ENCODE assay signal across 24 cellular contexts in genomic region chr19:16497837-16498236, GRCh38. TPM values are rescaled to one million over a fixed set of nuclear protein-coding genes. Genes with fewer than 3 reads are reported as not detected.
A peak's percentile ranks its signal among the peaks of the same experiment; 100 is the strongest.
DNase-seq lines count a peak whose midpoint lies in the region; ATAC-seq and TF ChIP-seq lines count a peak whose summit lies in the region.
"Had no signal": no experiment of that assay in that cellular context is flagged by ENCODE, and none has a peak within 500 bp of the region (broad histone marks: within the 10 kb centered on the region; RNA-seq: fewer than 3 reads in every experiment).

No MANE protein-coding gene starts in this region.

- H3K27me3 ChIP-seq in HCT116 (ENCODE audit: insufficient read depth, low read length) = no peaks in the 10 kb centered on the region
- H3K27me3 ChIP-seq: cardiac muscle cell, hepatocyte, upper lobe of right lung had no signal

- no peaks in the 10 kb centered on the region for H3K9me3 Mint-ChIP-seq in activated CD4-positive, alpha-beta T cell treated with anti-CD3 and anti-CD28 coated beads, Interleukin-2, amount 10 ng/mL, durations not matched to agents 24 days and 14 days
- H3K9me3 Mint-ChIP-seq in activated naive CD8-positive, alpha-beta T cell treated with anti-CD3 and anti-CD28 coated beads, Interleukin-2, amount 50 U/mL, for 24 hours = no peaks in the 10 kb centered on the region
- H3K9me3 Mint-ChIP-seq in nephron progenitor cell = no peaks in the 10 kb centered on the region

- H2AFZ ChIP-seq in HCT116 (ENCODE audit: low read depth, low read length, poor library complexity, severe bottlenecking) = no peak overlapping the region
- H2AFZ ChIP-seq: hepatocyte had no signal

- TF ChIP-seq CTCF in HCT116 (IDR thresholded peaks at IDR 0.05 in 2 of 3, conservative IDR thresholded peaks at IDR 0.05 in 1 of 3; ENCODE audit: borderline replicate concordance in 1 of 3, insufficient read depth in 1 of 3, low read depth in 2 of 3, low read length in 2 of 3) = no peak
- TF ChIP-seq CTCF in nephron progenitor cell (IDR thresholded peaks at IDR 0.05) = no peak

- BruUV-seq in HCT116 (replicated peaks; lab: Mats Ljungman, UMichigan) = no TSS peak

- no peaks in the 10 kb centered on the region for H3K9me2 ChIP-seq in HCT116 (ENCODE audit: insufficient read depth)

- peaks cover 9 to 32% of the 10 kb centered on the region in 2 experiments for H3K4me1 ChIP-seq in HCT116 (ENCODE audit: control insufficient read depth in 1 of 2, insufficient read depth in 2 of 2, low read length in 2 of 2)

- ATAC-seq in HCT116 (no peak), HG02970 (IDR thresholded peaks at IDR 0.05; ENCODE audit: low FRiP score, unreplicated experiment) (no peak)
- no peak for ATAC-seq in activated naive CD8-positive, alpha-beta T cell treated with anti-CD3 and anti-CD28 coated beads, Interleukin-2, amount 50 U/mL, for 24 hours
- ATAC-seq: A549, upper lobe of right lung had no signal

- H3K4me2 ChIP-seq in HCT116 (ENCODE audit: low read length) = peak overlapping the region; percentile 88

- TF ChIP-seq POLR2A in HCT116 (IDR thresholded peaks at IDR 0.05; ENCODE audit: borderline replicate concordance, extremely low read depth, insufficient read depth, insufficient read length) = no peak

- CTCF ChIA-PET in HCT116 (lab: Charles Lee) = no interaction called here

- no peaks in the 10 kb centered on the region for H3K9me3 ChIP-seq in HCT116 (ENCODE audit: control insufficient read depth in 1 of 2, insufficient read depth in 1 of 2, low read depth in 1 of 2, low read length in 2 of 2)
- H3K9me3 ChIP-seq: A549, upper lobe of right lung had no signal

- POLR2A ChIA-PET in HCT116 (lab: Charles Lee) = no interaction called here

- H3K36me3 Mint-ChIP-seq in activated CD4-positive, alpha-beta T cell treated with anti-CD3 and anti-CD28 coated beads, Interleukin-2, amount 10 ng/mL, durations not matched to agents 24 days and 14 days (ENCODE audit: low read depth) = peaks cover 2% of the 10 kb centered on the region
- peaks cover 6% of the 10 kb centered on the region for H3K36me3 Mint-ChIP-seq in activated naive CD8-positive, alpha-beta T cell treated with anti-CD3 and anti-CD28 coated beads, Interleukin-2, amount 50 U/mL, for 24 hours (ENCODE audit: low read depth)
- peaks cover 9% of the 10 kb centered on the region for H3K36me3 Mint-ChIP-seq in nephron progenitor cell (ENCODE audit: low read depth)

- H3K27ac Mint-ChIP-seq in activated CD4-positive, alpha-beta T cell treated with anti-CD3 and anti-CD28 coated beads, Interleukin-2, amount 10 ng/mL, durations not matched to agents 24 days and 14 days = no peak overlapping the region
- no peak overlapping the region for H3K27ac Mint-ChIP-seq in activated naive CD8-positive, alpha-beta T cell treated with anti-CD3 and anti-CD28 coated beads, Interleukin-2, amount 50 U/mL, for 24 hours
- H3K27ac Mint-ChIP-seq in nephron progenitor cell = no peak overlapping the region

- H3K4me3 Mint-ChIP-seq in activated CD4-positive, alpha-beta T cell treated with anti-CD3 and anti-CD28 coated beads, Interleukin-2, amount 10 ng/mL, durations not matched to agents 24 days and 14 days = peak overlapping the region; percentile 96
- H3K4me3 Mint-ChIP-seq in activated naive CD8-positive, alpha-beta T cell treated with anti-CD3 and anti-CD28 coated beads, Interleukin-2, amount 50 U/mL, for 24 hours = peak overlapping the region; percentile 97
- H3K4me3 Mint-ChIP-seq in nephron progenitor cell = peak overlapping the region; percentile 94

- peaks cover 14% of the 10 kb centered on the region for H3K4me1 Mint-ChIP-seq in activated CD4-positive, alpha-beta T cell treated with anti-CD3 and anti-CD28 coated beads, Interleukin-2, amount 10 ng/mL, durations not matched to agents 24 days and 14 days
- H3K4me1 Mint-ChIP-seq in activated naive CD8-positive, alpha-beta T cell treated with anti-CD3 and anti-CD28 coated beads, Interleukin-2, amount 50 U/mL, for 24 hours = peaks cover 26% of the 10 kb centered on the region
- H3K4me1 Mint-ChIP-seq in nephron progenitor cell = peaks cover 26% of the 10 kb centered on the region

- H3K9ac ChIP-seq in HCT116 (ENCODE audit: low read length) = no peak overlapping the region

- intact Hi-C loops in activated CD4-positive, alpha-beta T cell treated with anti-CD3 and anti-CD28 coated beads, Interleukin-2, amount 10 ng/mL, durations not matched to agents 24 days and 14 days (cut with micrococcal nuclease) = loop anchor here (2.0 kb wide), 1 partner anchor 123 kb away; no protein-coding TSS in a partner anchor
- intact Hi-C loops in HCT116 (cut with micrococcal nuclease) = no loop called here

- H3K27ac ChIP-seq in HCT116 (ENCODE audit: low read depth, low read length) = no peak overlapping the region
- H3K27ac ChIP-seq: A549, cardiac muscle cell, hepatocyte, upper lobe of right lung had no signal

- TF ChIP-seq RAD21 in HCT116 (IDR thresholded peaks at IDR 0.05; ENCODE audit: low read depth) = no peak

- peaks cover under 1% of the 10 kb centered on the region in 2 experiments; a peak in 1 of 4 replicates for H3K36me3 ChIP-seq in HCT116 (ENCODE audit: control insufficient read depth in 1 of 2, insufficient read depth in 2 of 2, low read length in 2 of 2)
- H3K36me3 ChIP-seq: cardiac muscle cell had no signal

- no peaks in the 10 kb centered on the region for H4K20me1 ChIP-seq in HCT116 (ENCODE audit: insufficient read depth)

- DNase-seq in activated CD4-positive, alpha-beta T cell treated with anti-CD3 and anti-CD28 coated beads, Interleukin-2, amount 10 ng/mL, durations not matched to agents 24 days and 14 days = no peak
- no peak for DNase-seq in activated CD4-positive, alpha-beta T cell treated with anti-CD3 and anti-CD28 coated beads, Interleukin-2, amount 50 U/mL, for 48 hours
- DNase-seq in HCT116 (ENCODE audit: low read depth, low spot score) = no peak
- DNase-seq in activated naive CD8-positive, alpha-beta T cell treated with anti-CD3 and anti-CD28 coated beads, Interleukin-2, amount 50 U/mL, for 24 hours = no peak
- no peak for DNase-seq in nephron progenitor cell
- no peak for DNase-seq in NAMALWA (ENCODE audit: low spot score)
- no peak for DNase-seq in UCSD-AML1 (lab: John Stamatoyannopoulos, UW; ENCODE audit: unreplicated experiment)
- DNase-seq: activated naive CD4-positive, alpha-beta T cell treated with anti-CD3 and anti-CD28 coated beads, Interleukin-2, amount 50 U/mL, for 16 hours; Calu3; GDM1; kidney glomerular epithelial cell; NCI-H1417; NCI-H2171 treated with DMSO at 0.1 percent for 48 hours; posterior cingulate gyrus; SHP77; stimulated activated naive CD4-positive, alpha-beta T cell; T1000; upper lobe of right lung had no signal

- H3K79me2 ChIP-seq in HCT116 (ENCODE audit: insufficient read depth, low read length) = peaks cover 27% of the 10 kb centered on the region

- H3K4me3 ChIP-seq in HCT116 (replicated peaks in 1 of 2; ENCODE audit: low read depth in 1 of 2, low read length in 2 of 2) = no peak overlapping the region
- H3K4me3 ChIP-seq: A549, cardiac muscle cell, hepatocyte, smooth muscle cell, upper lobe of right lung had no signal

- RAD21 ChIA-PET in HCT116 (lab: Charles Lee; ENCODE audit: low non-redundant PET in 1 of 2, low total read pairs in 2 of 2, uncharacterized antibody in 2 of 2, unreplicated experiment in 2 of 2) = no interaction called here

- no peaks in the 10 kb centered on the region for H3K27me3 Mint-ChIP-seq in activated CD4-positive, alpha-beta T cell treated with anti-CD3 and anti-CD28 coated beads, Interleukin-2, amount 10 ng/mL, durations not matched to agents 24 days and 14 days
- no peaks in the 10 kb centered on the region for H3K27me3 Mint-ChIP-seq in activated naive CD8-positive, alpha-beta T cell treated with anti-CD3 and anti-CD28 coated beads, Interleukin-2, amount 50 U/mL, for 24 hours
- no peaks in the 10 kb centered on the region for H3K27me3 Mint-ChIP-seq in nephron progenitor cell (ENCODE audit: low read depth, poor library complexity)

TF ChIP-seq in HCT116, 20 proteins besides CTCF, POLR2A, EP300 and RAD21:
- TF ChIP-seq ZNF274 (IDR thresholded peaks at IDR 0.05; ENCODE audit: low read depth, low read length) = no peak

RNA-seq across cellular contexts. Expression of gene C19orf44, which starts 1.6 kb away (rescaled TPM):
- 4.9 and 5.4 TPM in 2 replicates for total RNA-seq in activated CD4-positive, alpha-beta T cell treated with anti-CD3 and anti-CD28 coated beads, Interleukin-2, amount 10 ng/mL, durations not matched to agents 24 days and 14 days
- 6.8 TPM for total RNA-seq in HCT116 (2021; ENCODE audit: unreplicated experiment)
- polyA plus RNA-seq in HCT116 (2012) = 3.5 and 6.5 TPM in 2 replicates

RNA-seq across cellular contexts. Expression of gene CALR3, which starts 1.9 kb away (rescaled TPM):
- total RNA-seq in activated CD4-positive, alpha-beta T cell treated with anti-CD3 and anti-CD28 coated beads, Interleukin-2, amount 10 ng/mL, durations not matched to agents 24 days and 14 days = not detected in 2 replicates
- not detected for total RNA-seq in HCT116 (2021; ENCODE audit: unreplicated experiment)
- not detected in 2 replicates for polyA plus RNA-seq in HCT116 (2012)
- total RNA-seq: Calu3, cardiac muscle cell, hepatocyte, mononuclear cell, smooth muscle cell, upper lobe of right lung had no signal
- polyA plus RNA-seq: cardiac muscle cell, hepatocyte, smooth muscle cell had no signal

RNA-seq across cellular contexts. Expression of gene EPS15L1, which starts 26.1 kb away (rescaled TPM):
- 36.5 and 36.6 TPM in 2 replicates for total RNA-seq in activated CD4-positive, alpha-beta T cell treated with anti-CD3 and anti-CD28 coated beads, Interleukin-2, amount 10 ng/mL, durations not matched to agents 24 days and 14 days
- total RNA-seq in HCT116 (2021; ENCODE audit: unreplicated experiment) = 37.7 TPM
- 29.6 and 31.2 TPM in 2 replicates for polyA plus RNA-seq in HCT116 (2012)

RNA-seq across cellular contexts. Expression of gene CHERP, which starts 44.4 kb away (rescaled TPM):
- total RNA-seq in activated CD4-positive, alpha-beta T cell treated with anti-CD3 and anti-CD28 coated beads, Interleukin-2, amount 10 ng/mL, durations not matched to agents 24 days and 14 days = 88.6 and 89.8 TPM in 2 replicates
- 65.8 TPM for total RNA-seq in HCT116 (2021; ENCODE audit: unreplicated experiment)
- polyA plus RNA-seq in HCT116 (2012) = 37.2 and 38.0 TPM in 2 replicates
